ENCODE assay signal across 1 cellular context in the genomic region with DNA sequence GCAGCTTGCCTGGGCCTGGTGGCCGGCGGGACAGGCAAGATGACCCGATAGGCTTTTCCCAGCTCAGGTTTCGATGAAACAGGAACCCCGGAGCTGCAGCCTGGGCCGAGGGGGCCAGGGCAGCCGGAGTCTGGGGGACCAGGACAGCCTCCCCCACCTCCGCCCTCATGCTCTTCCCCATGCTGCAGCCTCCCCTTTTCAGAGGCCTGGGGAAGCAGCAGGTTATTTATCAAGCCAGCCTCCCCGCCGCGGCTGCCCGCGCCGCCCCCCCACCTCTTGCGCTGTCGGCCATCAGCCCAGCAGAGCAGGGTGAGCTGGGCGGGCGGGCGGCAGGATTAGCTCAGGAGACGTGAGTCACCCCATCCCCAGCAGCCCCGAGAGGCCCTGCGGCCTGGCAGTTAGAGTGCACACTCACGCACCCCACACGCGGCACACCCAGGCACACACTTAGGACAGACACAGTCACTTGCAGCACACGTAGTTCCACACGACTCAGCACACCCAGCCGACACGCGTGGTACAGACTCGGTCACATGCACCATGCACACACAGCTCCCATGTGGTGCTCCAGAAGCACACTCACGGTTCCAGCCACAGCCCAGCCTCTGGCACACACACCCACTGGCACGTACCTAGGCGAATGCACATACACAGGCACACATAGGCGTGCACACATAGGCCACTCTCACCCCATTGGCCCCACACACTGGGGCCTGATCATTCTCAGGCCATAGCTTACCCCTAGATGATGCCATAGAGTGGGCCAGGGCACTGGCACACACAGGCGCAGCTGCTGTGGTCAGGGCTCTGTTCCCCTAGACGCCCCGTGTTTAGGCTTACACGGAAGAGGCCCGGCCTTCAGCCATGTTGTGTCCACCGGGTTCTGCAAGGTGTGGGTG.
TF ChIP-seq lines count a peak whose summit lies in the region.

No MANE protein-coding gene starts in this region.

TF ChIP-seq in K562, 482 proteins besides CTCF, POLR2A, EP300 and RAD21 (continued from another document and continues in another):
- TF ChIP-seq TAF1 (IDR thresholded peaks at IDR 0.05; ENCODE audit: control insufficient read depth, extremely low read depth, insufficient read depth, low read length, severe bottlenecking), result no peak
- TF ChIP-seq, protein P1, sequence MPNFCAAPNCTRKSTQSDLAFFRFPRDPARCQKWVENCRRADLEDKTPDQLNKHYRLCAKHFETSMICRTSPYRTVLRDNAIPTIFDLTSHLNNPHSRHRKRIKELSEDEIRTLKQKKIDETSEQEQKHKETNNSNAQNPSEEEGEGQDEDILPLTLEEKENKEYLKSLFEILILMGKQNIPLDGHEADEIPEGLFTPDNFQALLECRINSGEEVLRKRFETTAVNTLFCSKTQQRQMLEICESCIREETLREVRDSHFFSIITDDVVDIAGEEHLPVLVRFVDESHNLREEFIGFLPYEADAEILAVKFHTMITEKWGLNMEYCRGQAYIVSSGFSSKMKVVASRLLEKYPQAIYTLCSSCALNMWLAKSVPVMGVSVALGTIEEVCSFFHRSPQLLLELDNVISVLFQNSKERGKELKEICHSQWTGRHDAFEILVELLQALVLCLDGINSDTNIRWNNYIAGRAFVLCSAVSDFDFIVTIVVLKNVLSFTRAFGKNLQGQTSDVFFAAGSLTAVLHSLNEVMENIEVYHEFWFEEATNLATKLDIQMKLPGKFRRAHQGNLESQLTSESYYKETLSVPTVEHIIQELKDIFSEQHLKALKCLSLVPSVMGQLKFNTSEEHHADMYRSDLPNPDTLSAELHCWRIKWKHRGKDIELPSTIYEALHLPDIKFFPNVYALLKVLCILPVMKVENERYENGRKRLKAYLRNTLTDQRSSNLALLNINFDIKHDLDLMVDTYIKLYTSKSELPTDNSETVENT (CRISPR knock-in tag; IDR thresholded peaks at IDR 0.05), result peak; percentile 6
- TF ChIP-seq SAFB (IDR thresholded peaks at IDR 0.05; ENCODE audit: borderline replicate concordance, low read depth, low read length), result no peak
- TF ChIP-seq BRD4 (IDR thresholded peaks at IDR 0.05), result no peak
- TF ChIP-seq HSF4 (CRISPR knock-in tag; IDR thresholded peaks at IDR 0.05; ENCODE audit: borderline replicate concordance), result no peak
- TF ChIP-seq ZNF140 (CRISPR knock-in tag; IDR thresholded peaks at IDR 0.05), result no peak
- no peak for TF ChIP-seq KDM5B (IDR thresholded peaks at IDR 0.05; ENCODE audit: insufficient replicate concordance, low read depth, low read length)
- TF ChIP-seq, protein P2, sequence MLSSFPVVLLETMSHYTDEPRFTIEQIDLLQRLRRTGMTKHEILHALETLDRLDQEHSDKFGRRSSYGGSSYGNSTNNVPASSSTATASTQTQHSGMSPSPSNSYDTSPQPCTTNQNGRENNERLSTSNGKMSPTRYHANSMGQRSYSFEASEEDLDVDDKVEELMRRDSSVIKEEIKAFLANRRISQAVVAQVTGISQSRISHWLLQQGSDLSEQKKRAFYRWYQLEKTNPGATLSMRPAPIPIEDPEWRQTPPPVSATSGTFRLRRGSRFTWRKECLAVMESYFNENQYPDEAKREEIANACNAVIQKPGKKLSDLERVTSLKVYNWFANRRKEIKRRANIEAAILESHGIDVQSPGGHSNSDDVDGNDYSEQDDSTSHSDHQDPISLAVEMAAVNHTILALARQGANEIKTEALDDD (IDR thresholded peaks at IDR 0.05), result peak; percentile 36; the same call in 1 of the 2 replicates
- peak; percentile 81; the same call in 1 of the 2 replicates for TF ChIP-seq HNRNPL (IDR thresholded peaks at IDR 0.05; ENCODE audit: low read depth, low read length)
- TF ChIP-seq XRCC5 (IDR thresholded peaks at IDR 0.05; ENCODE audit: low read depth, low read length), result no peak
- no peak for TF ChIP-seq NCOA2 (IDR thresholded peaks at IDR 0.05; ENCODE audit: partially characterized antibody in 2 of 2)
- no peak for TF ChIP-seq ZNF77 (CRISPR knock-in tag; IDR thresholded peaks at IDR 0.05)
- TF ChIP-seq CREM (IDR thresholded peaks at IDR 0.05; ENCODE audit: low read depth), result peak; percentile 76
- TF ChIP-seq SRF (CRISPR knock-in tag; IDR thresholded peaks at IDR 0.05), result peak in 1 of 2 experiments; percentile 61; a peak in 1 of 4 replicates
- TF ChIP-seq KLF13 (tag; IDR thresholded peaks at IDR 0.05; ENCODE audit: borderline replicate concordance, low read depth), result no peak
- TF ChIP-seq WHSC1 (IDR thresholded peaks at IDR 0.05; ENCODE audit: low read length), result no peak
- no peak for TF ChIP-seq KAT2B (IDR thresholded peaks at IDR 0.05; ENCODE audit: low read depth, low read length)
- TF ChIP-seq, protein P3, sequence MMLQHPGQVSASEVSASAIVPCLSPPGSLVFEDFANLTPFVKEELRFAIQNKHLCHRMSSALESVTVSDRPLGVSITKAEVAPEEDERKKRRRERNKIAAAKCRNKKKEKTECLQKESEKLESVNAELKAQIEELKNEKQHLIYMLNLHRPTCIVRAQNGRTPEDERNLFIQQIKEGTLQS (IDR thresholded peaks at IDR 0.05), result peak; percentile 92
- TF ChIP-seq, protein P3 (CRISPR knock-in tag; conservative IDR thresholded peaks at IDR 0.05), result peak; percentile 93
- TF ChIP-seq HEY1 (CRISPR knock-in tag; IDR thresholded peaks at IDR 0.05; ENCODE audit: borderline replicate concordance), result no peak
- no peak for TF ChIP-seq GABPB2 (CRISPR knock-in tag; conservative IDR thresholded peaks at IDR 0.05)
- 0 out of 2 replicates have a peak, but pooled peaks have one; percentile 4 for TF ChIP-seq ZNF57 (CRISPR knock-in tag; IDR thresholded peaks at IDR 0.05)
- TF ChIP-seq TCF3 (CRISPR knock-in tag; IDR thresholded peaks at IDR 0.05), result peak; percentile 66
- TF ChIP-seq, protein P4, sequence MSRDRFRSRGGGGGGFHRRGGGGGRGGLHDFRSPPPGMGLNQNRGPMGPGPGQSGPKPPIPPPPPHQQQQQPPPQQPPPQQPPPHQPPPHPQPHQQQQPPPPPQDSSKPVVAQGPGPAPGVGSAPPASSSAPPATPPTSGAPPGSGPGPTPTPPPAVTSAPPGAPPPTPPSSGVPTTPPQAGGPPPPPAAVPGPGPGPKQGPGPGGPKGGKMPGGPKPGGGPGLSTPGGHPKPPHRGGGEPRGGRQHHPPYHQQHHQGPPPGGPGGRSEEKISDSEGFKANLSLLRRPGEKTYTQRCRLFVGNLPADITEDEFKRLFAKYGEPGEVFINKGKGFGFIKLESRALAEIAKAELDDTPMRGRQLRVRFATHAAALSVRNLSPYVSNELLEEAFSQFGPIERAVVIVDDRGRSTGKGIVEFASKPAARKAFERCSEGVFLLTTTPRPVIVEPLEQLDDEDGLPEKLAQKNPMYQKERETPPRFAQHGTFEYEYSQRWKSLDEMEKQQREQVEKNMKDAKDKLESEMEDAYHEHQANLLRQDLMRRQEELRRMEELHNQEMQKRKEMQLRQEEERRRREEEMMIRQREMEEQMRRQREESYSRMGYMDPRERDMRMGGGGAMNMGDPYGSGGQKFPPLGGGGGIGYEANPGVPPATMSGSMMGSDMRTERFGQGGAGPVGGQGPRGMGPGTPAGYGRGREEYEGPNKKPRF (IDR thresholded peaks at IDR 0.05; ENCODE audit: low read depth, low read length), result no peak
- peak in 1 of 2 experiments; percentile 85; a peak in 2 of 4 replicates for TF ChIP-seq KDM1A (IDR thresholded peaks at IDR 0.05)
- peak; percentile 86 for TF ChIP-seq ZNF766 (CRISPR knock-in tag; conservative IDR thresholded peaks at IDR 0.05)
- TF ChIP-seq, protein P5, sequence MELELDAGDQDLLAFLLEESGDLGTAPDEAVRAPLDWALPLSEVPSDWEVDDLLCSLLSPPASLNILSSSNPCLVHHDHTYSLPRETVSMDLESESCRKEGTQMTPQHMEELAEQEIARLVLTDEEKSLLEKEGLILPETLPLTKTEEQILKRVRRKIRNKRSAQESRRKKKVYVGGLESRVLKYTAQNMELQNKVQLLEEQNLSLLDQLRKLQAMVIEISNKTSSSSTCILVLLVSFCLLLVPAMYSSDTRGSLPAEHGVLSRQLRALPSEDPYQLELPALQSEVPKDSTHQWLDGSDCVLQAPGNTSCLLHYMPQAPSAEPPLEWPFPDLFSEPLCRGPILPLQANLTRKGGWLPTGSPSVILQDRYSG (tag; conservative IDR thresholded peaks at IDR 0.05; ENCODE audit: low read depth), result peak; percentile 59
- no peak for TF ChIP-seq BRCA1 (IDR thresholded peaks at IDR 0.05)
- TF ChIP-seq BRCA1 (CRISPR knock-in tag; IDR thresholded peaks at IDR 0.05), result no peak
- TF ChIP-seq ZNF3 (CRISPR knock-in tag; IDR thresholded peaks at IDR 0.05), result no peak
- TF ChIP-seq, protein P6, sequence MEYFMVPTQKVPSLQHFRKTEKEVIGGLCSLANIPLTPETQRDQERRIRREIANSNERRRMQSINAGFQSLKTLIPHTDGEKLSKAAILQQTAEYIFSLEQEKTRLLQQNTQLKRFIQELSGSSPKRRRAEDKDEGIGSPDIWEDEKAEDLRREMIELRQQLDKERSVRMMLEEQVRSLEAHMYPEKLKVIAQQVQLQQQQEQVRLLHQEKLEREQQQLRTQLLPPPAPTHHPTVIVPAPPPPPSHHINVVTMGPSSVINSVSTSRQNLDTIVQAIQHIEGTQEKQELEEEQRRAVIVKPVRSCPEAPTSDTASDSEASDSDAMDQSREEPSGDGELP (CRISPR knock-in tag; IDR thresholded peaks at IDR 0.05; ENCODE audit: borderline replicate concordance), result peak; percentile 93
- no peak for TF ChIP-seq ZNF121 (CRISPR knock-in tag; conservative IDR thresholded peaks at IDR 0.05)
- TF ChIP-seq ZNF143 (CRISPR knock-in tag; IDR thresholded peaks at IDR 0.05), result peak; percentile 59; the same call in 1 of the 2 replicates
- no peak for TF ChIP-seq RBBP5 (IDR thresholded peaks at IDR 0.05; ENCODE audit: borderline replicate concordance, insufficient read depth, low read length, poor library complexity, severe bottlenecking)
- peak; percentile 96 for TF ChIP-seq JUND (IDR thresholded peaks at IDR 0.05; ENCODE audit: borderline replicate concordance, low read depth, low read length)
- TF ChIP-seq JUND (tag; IDR thresholded peaks at IDR 0.05; ENCODE audit: borderline replicate concordance, low read depth, low read length), result peak; percentile 94; the same call in 2 of the 3 replicates
- TF ChIP-seq PHF8 (IDR thresholded peaks at IDR 0.05; ENCODE audit: borderline replicate concordance, low read length), result no peak; the same call in 1 of the 2 replicates
- TF ChIP-seq CXXC5 (CRISPR knock-in tag; IDR thresholded peaks at IDR 0.05), result peak; percentile 88
- TF ChIP-seq ZKSCAN3 (CRISPR knock-in tag; IDR thresholded peaks at IDR 0.05), result no peak
- no peak for TF ChIP-seq HDAC3 (IDR thresholded peaks at IDR 0.05; ENCODE audit: borderline replicate concordance, partially characterized antibody)
- TF ChIP-seq ZNF644 (tag; IDR thresholded peaks at IDR 0.05; ENCODE audit: low read depth), result no peak
- TF ChIP-seq CEBPB (tag; IDR thresholded peaks at IDR 0.05), result no peak
- no peak for TF ChIP-seq ZNF444 (CRISPR knock-in tag; IDR thresholded peaks at IDR 0.05)
- TF ChIP-seq, protein P7, sequence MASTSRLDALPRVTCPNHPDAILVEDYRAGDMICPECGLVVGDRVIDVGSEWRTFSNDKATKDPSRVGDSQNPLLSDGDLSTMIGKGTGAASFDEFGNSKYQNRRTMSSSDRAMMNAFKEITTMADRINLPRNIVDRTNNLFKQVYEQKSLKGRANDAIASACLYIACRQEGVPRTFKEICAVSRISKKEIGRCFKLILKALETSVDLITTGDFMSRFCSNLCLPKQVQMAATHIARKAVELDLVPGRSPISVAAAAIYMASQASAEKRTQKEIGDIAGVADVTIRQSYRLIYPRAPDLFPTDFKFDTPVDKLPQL (IDR thresholded peaks at IDR 0.05; ENCODE audit: extremely low read depth, insufficient read length), result no peak
- no peak for TF ChIP-seq NFE2L1 (tag; IDR thresholded peaks at IDR 0.05; ENCODE audit: borderline replicate concordance, low read depth)
- no peak for TF ChIP-seq NR1H2 (CRISPR knock-in tag; IDR thresholded peaks at IDR 0.05)
- TF ChIP-seq TBP (optimal IDR thresholded peaks at IDR 0.05; ENCODE audit: low read depth, low read length), result no peak
- no peak for TF ChIP-seq MBD2 (IDR thresholded peaks at IDR 0.05; ENCODE audit: borderline replicate concordance, low read depth)
- TF ChIP-seq ZNF780A (CRISPR knock-in tag; IDR thresholded peaks at IDR 0.05), result no peak
- TF ChIP-seq, protein P8, sequence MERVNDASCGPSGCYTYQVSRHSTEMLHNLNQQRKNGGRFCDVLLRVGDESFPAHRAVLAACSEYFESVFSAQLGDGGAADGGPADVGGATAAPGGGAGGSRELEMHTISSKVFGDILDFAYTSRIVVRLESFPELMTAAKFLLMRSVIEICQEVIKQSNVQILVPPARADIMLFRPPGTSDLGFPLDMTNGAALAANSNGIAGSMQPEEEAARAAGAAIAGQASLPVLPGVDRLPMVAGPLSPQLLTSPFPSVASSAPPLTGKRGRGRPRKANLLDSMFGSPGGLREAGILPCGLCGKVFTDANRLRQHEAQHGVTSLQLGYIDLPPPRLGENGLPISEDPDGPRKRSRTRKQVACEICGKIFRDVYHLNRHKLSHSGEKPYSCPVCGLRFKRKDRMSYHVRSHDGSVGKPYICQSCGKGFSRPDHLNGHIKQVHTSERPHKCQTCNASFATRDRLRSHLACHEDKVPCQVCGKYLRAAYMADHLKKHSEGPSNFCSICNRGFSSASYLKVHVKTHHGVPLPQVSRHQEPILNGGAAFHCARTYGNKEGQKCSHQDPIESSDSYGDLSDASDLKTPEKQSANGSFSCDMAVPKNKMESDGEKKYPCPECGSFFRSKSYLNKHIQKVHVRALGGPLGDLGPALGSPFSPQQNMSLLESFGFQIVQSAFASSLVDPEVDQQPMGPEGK (CRISPR knock-in tag; IDR thresholded peaks at IDR 0.05; ENCODE audit: borderline replicate concordance), result no peak
- no peak for TF ChIP-seq ZNF431 (CRISPR knock-in tag; IDR thresholded peaks at IDR 0.05)
- 0 out of 2 replicates have a peak, but pooled peaks have one; percentile 48 for TF ChIP-seq TRIM28 (IDR thresholded peaks at IDR 0.05)
- no peak for TF ChIP-seq ZNF212 (CRISPR knock-in tag; IDR thresholded peaks at IDR 0.05)
- TF ChIP-seq ZNF282 (CRISPR knock-in tag; IDR thresholded peaks at IDR 0.05), result no peak
- no peak for TF ChIP-seq ZFP1 (CRISPR knock-in tag; IDR thresholded peaks at IDR 0.05)
- TF ChIP-seq, protein P9, sequence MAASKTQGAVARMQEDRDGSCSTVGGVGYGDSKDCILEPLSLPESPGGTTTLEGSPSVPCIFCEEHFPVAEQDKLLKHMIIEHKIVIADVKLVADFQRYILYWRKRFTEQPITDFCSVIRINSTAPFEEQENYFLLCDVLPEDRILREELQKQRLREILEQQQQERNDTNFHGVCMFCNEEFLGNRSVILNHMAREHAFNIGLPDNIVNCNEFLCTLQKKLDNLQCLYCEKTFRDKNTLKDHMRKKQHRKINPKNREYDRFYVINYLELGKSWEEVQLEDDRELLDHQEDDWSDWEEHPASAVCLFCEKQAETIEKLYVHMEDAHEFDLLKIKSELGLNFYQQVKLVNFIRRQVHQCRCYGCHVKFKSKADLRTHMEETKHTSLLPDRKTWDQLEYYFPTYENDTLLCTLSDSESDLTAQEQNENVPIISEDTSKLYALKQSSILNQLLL (CRISPR knock-in tag; IDR thresholded peaks at IDR 0.05; ENCODE audit: borderline replicate concordance), result no peak
- no peak for TF ChIP-seq MCM7 (IDR thresholded peaks at IDR 0.05)
